In genomic region chr3:119500265-119500664, GRCh38 we compare ENCODE assay signal across 12 cellular contexts. TPM values are rescaled to one million over a fixed set of nuclear protein-coding genes. Genes with fewer than 3 reads are reported as not detected.
A peak's percentile ranks its signal among the peaks of the same experiment; 100 is the strongest.
DNase-seq lines count a peak whose midpoint lies in the region; ATAC-seq, FAIRE-seq and TF ChIP-seq lines count a peak whose summit lies in the region.
"Had no signal": no experiment of that assay in that cellular context is flagged by ENCODE, and none has a peak within 500 bp of the region (broad histone marks: within the 10 kb centered on the region; RNA-seq: fewer than 3 reads in every experiment).

No MANE protein-coding gene starts in this region.

- peaks cover 34% of the 10 kb centered on the region for H3K36me3 Mint-ChIP-seq in activated CD8-positive, alpha-beta T cell treated with anti-CD3 and anti-CD28 coated beads for 36 hours (ENCODE audit: low read depth)

- intact Hi-C loops in Right ventricle myocardium inferior (cut with DNase I): loop anchor here (5.0 kb wide), 1 partner anchor 177 kb away; the partner anchor contains the start of gene COX17
- intact Hi-C loops in activated CD8-positive, alpha-beta T cell treated with anti-CD3 and anti-CD28 coated beads for 36 hours (cut with micrococcal nuclease): no loop called here

- H3K27me3 ChIP-seq in right atrium auricular region (no peaks in the 10 kb centered on the region), iPS-20b (ENCODE audit: insufficient read depth, low read length) (no peaks in the 10 kb centered on the region)

- peak overlapping the region in 1 of 2 donors; percentile 97 for H3K27ac ChIP-seq in right atrium auricular region
- no peak overlapping the region for H3K27ac ChIP-seq in iPS-20b (ENCODE audit: low read length)

- H3K4me1 ChIP-seq in right atrium auricular region (peaks cover 0 to 29% of the 10 kb centered on the region in 2 donors), iPS-20b (ENCODE audit: insufficient read depth, low read length) (no peaks in the 10 kb centered on the region; the same call in 1 of the 2 replicates)

- ATAC-seq in Right ventricle myocardium inferior (no peak), GM18870 (IDR thresholded peaks at IDR 0.05; ENCODE audit: unreplicated experiment) (no peak), HG03469 (IDR thresholded peaks at IDR 0.05; ENCODE audit: unreplicated experiment) (no peak)
- no peak for ATAC-seq in activated CD8-positive, alpha-beta T cell treated with anti-CD3 and anti-CD28 coated beads for 36 hours

- no peaks in the 10 kb centered on the region for H3K9me3 Mint-ChIP-seq in activated CD8-positive, alpha-beta T cell treated with anti-CD3 and anti-CD28 coated beads for 36 hours

- H3K4me3 ChIP-seq in right atrium auricular region: peak overlapping the region; percentile 11 to 72
- peak overlapping the region; percentile 94 for H3K4me3 ChIP-seq in iPS-20b (ENCODE audit: low read length)

- peak overlapping the region; percentile 29 for H3K27ac Mint-ChIP-seq in activated CD8-positive, alpha-beta T cell treated with anti-CD3 and anti-CD28 coated beads for 36 hours

- peaks cover 31% of the 10 kb centered on the region for H3K4me1 Mint-ChIP-seq in activated CD8-positive, alpha-beta T cell treated with anti-CD3 and anti-CD28 coated beads for 36 hours (ENCODE audit: low read depth)

- H3K4me3 Mint-ChIP-seq in activated CD8-positive, alpha-beta T cell treated with anti-CD3 and anti-CD28 coated beads for 36 hours: peak overlapping the region; percentile 99

- no peaks in the 10 kb centered on the region for H3K9me3 ChIP-seq in right atrium auricular region
- no peaks in the 10 kb centered on the region for H3K9me3 ChIP-seq in iPS-20b (ENCODE audit: insufficient read depth, low read depth, low read length)

- H3K36me3 ChIP-seq in right atrium auricular region: peaks cover 30% of the 10 kb centered on the region
- peaks cover 35% of the 10 kb centered on the region for H3K36me3 ChIP-seq in iPS-20b (ENCODE audit: insufficient read depth, low read depth, low read length)

- TF ChIP-seq CTCF in right atrium auricular region (IDR thresholded peaks at IDR 0.05): no peak
- no peak for TF ChIP-seq CTCF in activated CD8-positive, alpha-beta T cell treated with anti-CD3 and anti-CD28 coated beads for 36 hours (IDR thresholded peaks at IDR 0.05)

- no peaks in the 10 kb centered on the region for H3K27me3 Mint-ChIP-seq in activated CD8-positive, alpha-beta T cell treated with anti-CD3 and anti-CD28 coated beads for 36 hours

- POLR2A ChIA-PET in activated CD8-positive, alpha-beta T cell treated with anti-CD3 and anti-CD28 coated beads for 36 hours (lab: Charles Lee): interaction anchor here (1.3 to 3.7 kb wide), 2 partner anchors 15 to 36 kb away, joined by 4 to 29 read pairs; partner anchors contain the start of gene TMEM39A

- peak overlapping the region; percentile 17; the same call in 1 of the 2 replicates for H3K9ac ChIP-seq in iPS-20b (ENCODE audit: low read depth, low read length)

- DNase-seq in right atrium auricular region (ENCODE audit: low spot score) (no peak), Right ventricle myocardium inferior (ENCODE audit: missing footprints) (no peak), frontal cortex (ENCODE audit: low spot score in 2 of 2) (no peak)
- DNase-seq in activated CD8-positive, alpha-beta T cell treated with anti-CD3 and anti-CD28 coated beads for 36 hours: no peak
- no peak for DNase-seq in stimulated activated CD4-positive, alpha-beta T cell treated with anti-CD3 and anti-CD28 coated beads, Interleukin-2, amount 100 ng/mL, for 24 hours
- DNase-seq: head of caudate nucleus, NCI-H446 had no signal

- no peak for FAIRE-seq in frontal cortex (lab: Jason Lieb, UNC)
- FAIRE-seq: TTC549 had no signal

- CTCF ChIA-PET in activated CD8-positive, alpha-beta T cell treated with anti-CD3 and anti-CD28 coated beads for 36 hours (lab: Charles Lee): interaction anchor here (1.0 to 1.8 kb wide), 4 partner anchors 29 to 194 kb away, joined by 3 to 6 read pairs (median 4); partner anchors contain the start of gene TMEM39A

RNA-seq across cellular contexts. Expression of gene TIMMDC1, which starts 1.9 kb away (rescaled TPM):
- total RNA-seq in right atrium auricular region (100 to 1,000 TPM in 1 of 2 donors, 10 to 100 TPM in 1; 79.9 to 108 TPM), Right ventricle myocardium inferior (340 TPM), frontal cortex (31.0 TPM)
- total RNA-seq in activated CD8-positive, alpha-beta T cell treated with anti-CD3 and anti-CD28 coated beads for 36 hours: 100 to 1,000 TPM; 105 TPM

RNA-seq across cellular contexts. Expression of gene POGLUT1, which starts 31.5 kb away (rescaled TPM):
- 1 to 10 TPM; 6.8 to 8.4 TPM for total RNA-seq in right atrium auricular region
- 5.1 TPM for total RNA-seq in Right ventricle myocardium inferior
- 10 to 100 TPM; 16.0 to 16.8 TPM for total RNA-seq in activated CD8-positive, alpha-beta T cell treated with anti-CD3 and anti-CD28 coated beads for 36 hours
- 15.1 TPM for total RNA-seq in frontal cortex

RNA-seq across cellular contexts. Expression of gene TMEM39A, which starts 36.9 kb away (rescaled TPM):
- total RNA-seq in right atrium auricular region (10 to 100 TPM; 21.2 to 21.5 TPM), Right ventricle myocardium inferior (17.0 TPM), frontal cortex (9.8 TPM)
- total RNA-seq in activated CD8-positive, alpha-beta T cell treated with anti-CD3 and anti-CD28 coated beads for 36 hours: 10 to 100 TPM; 26.0 to 30.7 TPM

RNA-seq across cellular contexts. Expression of gene CD80, which starts 59.1 kb away (rescaled TPM):
- total RNA-seq in right atrium auricular region (under 1 TPM; 0.20 to 0.67 TPM), Right ventricle myocardium inferior (not detected), frontal cortex (not detected)
- total RNA-seq in activated CD8-positive, alpha-beta T cell treated with anti-CD3 and anti-CD28 coated beads for 36 hours: 10 to 100 TPM in 1 of 2 experiments, 1 to 10 TPM in 1; 7.1 to 10.2 TPM
- total RNA-seq: HT1080 had no signal
